In the genomic region with DNA sequence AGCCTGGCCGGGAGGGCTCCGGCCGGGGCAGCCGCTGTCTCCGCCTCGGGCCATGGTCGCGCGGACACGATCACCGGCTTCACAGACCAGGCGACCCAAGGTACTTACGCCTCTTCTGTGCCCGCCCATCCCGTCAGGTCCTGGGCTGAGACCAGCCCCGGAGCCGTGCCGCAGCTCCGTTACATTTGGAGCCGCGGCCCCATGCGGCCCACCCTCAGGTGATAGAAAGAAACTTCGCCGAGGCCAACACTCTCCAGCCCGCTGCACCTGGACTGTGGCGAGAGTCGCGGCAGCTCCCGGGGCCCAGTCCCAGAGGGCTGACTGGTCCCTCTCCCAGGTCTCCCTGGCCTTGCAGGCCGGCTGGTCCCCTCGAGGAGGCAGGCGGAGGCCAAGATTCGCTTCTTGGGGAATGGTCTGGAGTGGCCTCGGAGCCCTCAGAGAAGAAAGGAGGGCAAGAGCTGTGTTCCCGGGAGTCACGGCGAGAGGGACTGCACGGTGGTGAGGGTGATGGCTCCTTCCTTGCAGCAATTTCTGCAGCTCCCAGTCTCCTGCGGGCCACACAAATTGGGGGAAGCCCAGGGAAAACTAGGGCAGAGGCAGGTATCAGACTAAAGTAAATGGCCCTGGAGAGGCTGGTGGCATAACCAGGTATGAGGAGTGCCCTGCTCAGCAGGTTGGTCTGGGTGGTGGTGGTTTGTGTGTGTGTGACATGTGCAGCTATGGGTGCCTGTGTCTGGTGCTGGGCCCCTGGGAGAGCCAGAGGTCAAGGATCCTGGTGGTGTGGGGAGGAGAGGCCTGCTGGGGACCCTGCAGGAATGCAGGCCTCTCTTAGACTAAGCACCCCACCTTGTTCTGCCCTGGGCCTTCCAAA, we compare ENCODE assay signal across 10 cellular contexts. TPM values are rescaled to one million over a fixed set of nuclear protein-coding genes. Genes with fewer than 3 reads are reported as not detected.
A peak's percentile ranks its signal among the peaks of the same experiment; 100 is the strongest.
DNase-seq lines count a peak whose midpoint lies in the region; ATAC-seq, FAIRE-seq and TF ChIP-seq lines count a peak whose summit lies in the region.
"Had no signal": no experiment of that assay in that cellular context is flagged by ENCODE, and none has a peak within 500 bp of the region (broad histone marks: within the 10 kb centered on the region; RNA-seq: fewer than 3 reads in every experiment).

No MANE protein-coding gene starts in this region.

- H3K36me3 ChIP-seq in keratinocyte (ENCODE audit: control insufficient read depth in 2 of 2, extremely low read depth in 1 of 2, insufficient read depth in 2 of 2, low read length in 2 of 2) (no peaks in the 10 kb centered on the region), thoracic aorta (peaks cover 13% of the 10 kb centered on the region)

- H3K27ac ChIP-seq in keratinocyte (ENCODE audit: control insufficient read depth, insufficient read depth, low read length), result no peak overlapping the region
- peak overlapping the region; percentile 90 to 99 for H3K27ac ChIP-seq in thoracic aorta

- H3K27me3 ChIP-seq in keratinocyte (ENCODE audit: control insufficient read depth, extremely low read depth, insufficient read depth, low read length) (peaks cover 94% of the 10 kb centered on the region), thoracic aorta (replicated peaks; ENCODE audit: insufficient read depth) (no peaks in the 10 kb centered on the region)

- peaks cover 64% of the 10 kb centered on the region for H3K27me3 Mint-ChIP-seq in activated CD4-positive, alpha-beta memory T cell treated with anti-CD3 and anti-CD28 coated beads for 36 hours
- peaks cover 73% of the 10 kb centered on the region for H3K27me3 Mint-ChIP-seq in activated CD4-positive, alpha-beta memory T cell treated with anti-CD3 and anti-CD28 coated beads, Interleukin-2, amount 10 ng/mL, durations not matched to agents 7 days and 5 days
- peaks cover 52% of the 10 kb centered on the region for H3K27me3 Mint-ChIP-seq in activated T-helper 17 cell treated with anti-CD3 and anti-CD28 coated beads, Interleukin-2, amount 50 U/mL, for 72 hours

- H3K9me3 ChIP-seq in keratinocyte (ENCODE audit: control insufficient read depth, low read depth, low read length) (no peaks in the 10 kb centered on the region), thoracic aorta (no peaks in the 10 kb centered on the region)

- ATAC-seq in activated T-helper 17 cell treated with anti-CD3 and anti-CD28 coated beads, Interleukin-2, amount 50 U/mL, for 72 hours (replicated peaks), result no peak
- ATAC-seq in thoracic aorta (ENCODE audit: insufficient number of reproducible peaks, low FRiP score, low read depth) (no peak), HG03139 (IDR thresholded peaks at IDR 0.05; ENCODE audit: unreplicated experiment) (no peak)

- H3K4me1 Mint-ChIP-seq in activated CD4-positive, alpha-beta memory T cell treated with anti-CD3 and anti-CD28 coated beads for 36 hours (ENCODE audit: low read depth), result peaks cover 9% of the 10 kb centered on the region
- peaks cover 13% of the 10 kb centered on the region for H3K4me1 Mint-ChIP-seq in activated CD4-positive, alpha-beta memory T cell treated with anti-CD3 and anti-CD28 coated beads, Interleukin-2, amount 10 ng/mL, durations not matched to agents 7 days and 5 days
- H3K4me1 Mint-ChIP-seq in activated T-helper 17 cell treated with anti-CD3 and anti-CD28 coated beads, Interleukin-2, amount 50 U/mL, for 72 hours, result no peaks in the 10 kb centered on the region

- peaks cover 4% of the 10 kb centered on the region for H3K4me1 ChIP-seq in keratinocyte (ENCODE audit: control insufficient read depth, extremely low read depth, insufficient read depth, low read length)
- peaks cover 8 to 70% of the 10 kb centered on the region in 2 donors for H3K4me1 ChIP-seq in thoracic aorta (ENCODE audit: control insufficient read depth in 1 of 2, low read depth in 2 of 2)

- no peaks in the 10 kb centered on the region for H3K36me3 Mint-ChIP-seq in activated CD4-positive, alpha-beta memory T cell treated with anti-CD3 and anti-CD28 coated beads for 36 hours
- H3K36me3 Mint-ChIP-seq in activated CD4-positive, alpha-beta memory T cell treated with anti-CD3 and anti-CD28 coated beads, Interleukin-2, amount 10 ng/mL, durations not matched to agents 7 days and 5 days (ENCODE audit: low read depth), result no peaks in the 10 kb centered on the region
- H3K36me3 Mint-ChIP-seq in activated T-helper 17 cell treated with anti-CD3 and anti-CD28 coated beads, Interleukin-2, amount 50 U/mL, for 72 hours (ENCODE audit: low read depth), result no peaks in the 10 kb centered on the region

- dilution Hi-C loops in keratinocyte (cut with MboI; ENCODE audit: extremely low pct_ligation_motif_present, low sequenced_read_pairs), result no loop called here

- peak; percentile 8 for DNase-seq in activated CD4-positive, alpha-beta memory T cell treated with anti-CD3 and anti-CD28 coated beads for 36 hours
- no peak for DNase-seq in activated CD4-positive, alpha-beta memory T cell treated with anti-CD3 and anti-CD28 coated beads, Interleukin-2, amount 10 ng/mL, durations not matched to agents 7 days and 5 days
- DNase-seq in keratinocyte (ENCODE audit: low read depth, low spot score), result no peak
- DNase-seq in thoracic aorta (ENCODE audit: low spot score), result no peak
- DNase-seq in NCI-H1436 (lab: John Stamatoyannopoulos, UW), result no peak
- DNase-seq in LoVo (ENCODE audit: low spot score), result no peak
- DNase-seq: KG1 had no signal

- CTCF ChIA-PET in activated CD4-positive, alpha-beta memory T cell treated with anti-CD3 and anti-CD28 coated beads for 36 hours (lab: Charles Lee), result interaction anchor here (0.7 to 3.4 kb wide), 4 partner anchors 9 to 221 kb away, joined by 3 to 18 read pairs (median 3); a partner anchor contains a TSS
- CTCF ChIA-PET in activated CD4-positive, alpha-beta memory T cell treated with anti-CD3 and anti-CD28 coated beads, Interleukin-2, amount 10 ng/mL, durations not matched to agents 7 days and 5 days (lab: Charles Lee), result no interaction called here

- POLR2A ChIA-PET in activated CD4-positive, alpha-beta memory T cell treated with anti-CD3 and anti-CD28 coated beads for 36 hours (lab: Charles Lee), result interaction anchor here (0.6 kb wide), 1 partner anchor 155 kb away, joined by 3 read pairs; a partner anchor contains a TSS
- POLR2A ChIA-PET in activated CD4-positive, alpha-beta memory T cell treated with anti-CD3 and anti-CD28 coated beads, Interleukin-2, amount 10 ng/mL, durations not matched to agents 7 days and 5 days (lab: Charles Lee), result no interaction called here

- H3K9me3 Mint-ChIP-seq in activated CD4-positive, alpha-beta memory T cell treated with anti-CD3 and anti-CD28 coated beads for 36 hours, result no peaks in the 10 kb centered on the region
- no peaks in the 10 kb centered on the region for H3K9me3 Mint-ChIP-seq in activated CD4-positive, alpha-beta memory T cell treated with anti-CD3 and anti-CD28 coated beads, Interleukin-2, amount 10 ng/mL, durations not matched to agents 7 days and 5 days
- H3K9me3 Mint-ChIP-seq in activated T-helper 17 cell treated with anti-CD3 and anti-CD28 coated beads, Interleukin-2, amount 50 U/mL, for 72 hours, result no peaks in the 10 kb centered on the region
- H3K9me3 Mint-ChIP-seq: activated naive CD4-positive, alpha-beta T cell treated with anti-CD3 and anti-CD28 coated beads, Interleukin-2, amount 50 U/mL, for 72 hours had no signal

- no peaks in the 10 kb centered on the region for H3K79me2 ChIP-seq in keratinocyte (ENCODE audit: control insufficient read depth, insufficient read depth, low read length)

- peak overlapping the region; percentile 53 for H3K4me3 Mint-ChIP-seq in activated CD4-positive, alpha-beta memory T cell treated with anti-CD3 and anti-CD28 coated beads for 36 hours
- H3K4me3 Mint-ChIP-seq in activated CD4-positive, alpha-beta memory T cell treated with anti-CD3 and anti-CD28 coated beads, Interleukin-2, amount 10 ng/mL, durations not matched to agents 7 days and 5 days, result no peak overlapping the region
- H3K4me3 Mint-ChIP-seq in activated T-helper 17 cell treated with anti-CD3 and anti-CD28 coated beads, Interleukin-2, amount 50 U/mL, for 72 hours, result peak overlapping the region; percentile 41

- no peak overlapping the region for H3K9ac ChIP-seq in keratinocyte (ENCODE audit: control insufficient read depth, extremely low read depth, insufficient read depth, low read length)

- no peak overlapping the region for H2AFZ ChIP-seq in keratinocyte (ENCODE audit: control insufficient read depth, low read length)

- TF ChIP-seq CTCF in keratinocyte (optimal IDR thresholded peaks at IDR 0.05 in 1 of 3, IDR thresholded peaks at IDR 0.05 in 1 of 3, conservative IDR thresholded peaks at IDR 0.05 in 1 of 3; ENCODE audit: extremely low read depth in 1 of 3, insufficient read depth in 2 of 3, low read length in 3 of 3) (no peak), thoracic aorta (IDR thresholded peaks at IDR 0.05) (no peak)

- no peak for FAIRE-seq in keratinocyte (lab: Jason Lieb, UNC)

- no peak overlapping the region for H3K4me2 ChIP-seq in keratinocyte (ENCODE audit: control insufficient read depth, extremely low read depth, insufficient read depth, low read depth, low read length)

- no peaks in the 10 kb centered on the region for H3K9me1 ChIP-seq in keratinocyte (ENCODE audit: control insufficient read depth, extremely low read depth, insufficient read depth, low read length)

- no peak overlapping the region for H3K27ac Mint-ChIP-seq in activated CD4-positive, alpha-beta memory T cell treated with anti-CD3 and anti-CD28 coated beads for 36 hours
- H3K27ac Mint-ChIP-seq in activated CD4-positive, alpha-beta memory T cell treated with anti-CD3 and anti-CD28 coated beads, Interleukin-2, amount 10 ng/mL, durations not matched to agents 7 days and 5 days, result no peak overlapping the region
- H3K27ac Mint-ChIP-seq in activated T-helper 17 cell treated with anti-CD3 and anti-CD28 coated beads, Interleukin-2, amount 50 U/mL, for 72 hours, result no peak overlapping the region
- H3K27ac Mint-ChIP-seq: activated naive CD4-positive, alpha-beta T cell treated with anti-CD3 and anti-CD28 coated beads, Interleukin-2, amount 50 U/mL, for 72 hours had no signal

- H3K4me3 ChIP-seq in keratinocyte (ENCODE audit: control insufficient read depth in 2 of 3, extremely low read depth in 1 of 3, insufficient read depth in 2 of 3, low read depth in 1 of 3, low read length in 3 of 3), result peak overlapping the region in 2 of 3 experiments; percentile 14 to 43
- peak overlapping the region; percentile 88 for H3K4me3 ChIP-seq in thoracic aorta

- H4K20me1 ChIP-seq in keratinocyte (ENCODE audit: control insufficient read depth, extremely low read depth, insufficient read depth, low read length), result no peaks in the 10 kb centered on the region

- intact Hi-C loops in activated CD4-positive, alpha-beta memory T cell treated with anti-CD3 and anti-CD28 coated beads for 36 hours (cut with micrococcal nuclease), result no loop called here

RNA-seq across cellular contexts. Expression of a gene that starts 0.8 kb away (rescaled TPM):
- under 1 TPM; 0.02 to 0.05 TPM for total RNA-seq in activated CD4-positive, alpha-beta memory T cell treated with anti-CD3 and anti-CD28 coated beads for 36 hours
- not detected for total RNA-seq in activated CD4-positive, alpha-beta memory T cell treated with anti-CD3 and anti-CD28 coated beads, Interleukin-2, amount 10 ng/mL, durations not matched to agents 7 days and 5 days
- total RNA-seq in activated T-helper 17 cell treated with anti-CD3 and anti-CD28 coated beads, Interleukin-2, amount 50 U/mL, for 72 hours, result under 1 TPM; 0.02 to 0.48 TPM
- not detected in 3 replicates for polyA plus RNA-seq in keratinocyte
- polyA plus RNA-seq in keratinocyte (2011; ENCODE audit: low read depth), result 0.10 TPM
- polyA plus RNA-seq in keratinocyte (2011; cell fraction: cytosol; rRNA removed), result not detected in 2 replicates
- polyA plus RNA-seq in keratinocyte (2011; cell fraction: nucleus; rRNA removed), result 0.01 TPM in 2 replicates
- 0.28 TPM in 1 of 2 replicates, not detected in the other for polyA plus RNA-seq in keratinocyte (2012; ENCODE audit: low replicate concordance)
- 0.03 TPM in 1 of 3 replicates, not detected in the others for polyA minus RNA-seq in keratinocyte
- polyA minus RNA-seq in keratinocyte (2011; cell fraction: cytosol; rRNA and poly(A)+ RNA removed), result not detected
- under 0.01 TPM in 1 of 2 replicates, not detected in the other for polyA minus RNA-seq in keratinocyte (2011; cell fraction: nucleus; rRNA and poly(A)+ RNA removed)
- 10 to 100 TPM; 39.7 to 40.7 TPM for total RNA-seq in thoracic aorta

RNA-seq across cellular contexts. Expression of a gene that starts 16.9 kb away (rescaled TPM):
- total RNA-seq in activated CD4-positive, alpha-beta memory T cell treated with anti-CD3 and anti-CD28 coated beads for 36 hours, result 10 to 100 TPM; 10.1 to 10.4 TPM
- total RNA-seq in activated CD4-positive, alpha-beta memory T cell treated with anti-CD3 and anti-CD28 coated beads, Interleukin-2, amount 10 ng/mL, durations not matched to agents 7 days and 5 days, result 10 to 100 TPM; 17.2 to 19.4 TPM
- 10 to 100 TPM in 1 of 2 donors, 1 to 10 TPM in 1; 8.9 to 10.7 TPM for total RNA-seq in activated T-helper 17 cell treated with anti-CD3 and anti-CD28 coated beads, Interleukin-2, amount 50 U/mL, for 72 hours
- 18.5 to 21.2 TPM (median 20.7 TPM) in 3 replicates for polyA plus RNA-seq in keratinocyte
- polyA plus RNA-seq in keratinocyte (2011; ENCODE audit: low read depth), result 8.0 TPM
- polyA plus RNA-seq in keratinocyte (2011; cell fraction: cytosol; rRNA removed), result 15.3 and 23.3 TPM in 2 replicates
- polyA plus RNA-seq in keratinocyte (2011; cell fraction: nucleus; rRNA removed), result 33.3 and 38.2 TPM in 2 replicates
- 16.6 and 22.0 TPM in 2 replicates for polyA plus RNA-seq in keratinocyte (2012; ENCODE audit: low replicate concordance)
- polyA minus RNA-seq in keratinocyte, result 17.6 to 31.8 TPM (median 21.3 TPM) in 3 replicates
- 19.2 TPM for polyA minus RNA-seq in keratinocyte (2011; cell fraction: cytosol; rRNA and poly(A)+ RNA removed)
- 13.4 and 17.9 TPM in 2 replicates for polyA minus RNA-seq in keratinocyte (2011; cell fraction: nucleus; rRNA and poly(A)+ RNA removed)
- 10 to 100 TPM; 40.7 to 65.8 TPM for total RNA-seq in thoracic aorta

Comparison
In these comparisons a context has a peak if more than half of its experiments do, and no peak if none do; other contexts are left out.
1. RNA of a gene that starts 0.8 kb away (total RNA-seq): 39.7 to 40.7 TPM in thoracic aorta; 0.02 to 0.48 TPM in activated T-helper 17 cell treated with anti-CD3 and anti-CD28 coated beads, Interleukin-2, amount 50 U/mL, for 72 hours, 0.02 to 0.05 TPM in activated CD4-positive, alpha-beta memory T cell treated with anti-CD3 and anti-CD28 coated beads for 36 hours and not detected in activated CD4-positive, alpha-beta memory T cell treated with anti-CD3 and anti-CD28 coated beads, Interleukin-2, amount 10 ng/mL, durations not matched to agents 7 days and 5 days; every median in the first group is over 10 times any median in the second.